Comparison of ENCODE assay signal across 1 cellular context in genomic region chr13:23609414-23610186, GRCh38.
TF ChIP-seq lines count a peak whose summit lies in the region.

No MANE protein-coding gene starts in this region.

TF ChIP-seq in WTC11, 78 proteins besides CTCF, POLR2A, EP300 and RAD21 (continued from another document):
- TF ChIP-seq E2F4 (CRISPR knock-in tag; IDR thresholded peaks at IDR 0.05; ENCODE audit: borderline replicate concordance, low read depth) (no peak), AR (CRISPR knock-in tag; IDR thresholded peaks at IDR 0.05) (no peak), NFATC4 (CRISPR knock-in tag; IDR thresholded peaks at IDR 0.05) (no peak), PRDM15 (CRISPR knock-in tag; IDR thresholded peaks at IDR 0.05) (no peak), EMX1 (CRISPR knock-in tag; IDR thresholded peaks at IDR 0.05) (no peak)
